ENCODE assay signal across 9 cellular contexts in the genomic region with DNA sequence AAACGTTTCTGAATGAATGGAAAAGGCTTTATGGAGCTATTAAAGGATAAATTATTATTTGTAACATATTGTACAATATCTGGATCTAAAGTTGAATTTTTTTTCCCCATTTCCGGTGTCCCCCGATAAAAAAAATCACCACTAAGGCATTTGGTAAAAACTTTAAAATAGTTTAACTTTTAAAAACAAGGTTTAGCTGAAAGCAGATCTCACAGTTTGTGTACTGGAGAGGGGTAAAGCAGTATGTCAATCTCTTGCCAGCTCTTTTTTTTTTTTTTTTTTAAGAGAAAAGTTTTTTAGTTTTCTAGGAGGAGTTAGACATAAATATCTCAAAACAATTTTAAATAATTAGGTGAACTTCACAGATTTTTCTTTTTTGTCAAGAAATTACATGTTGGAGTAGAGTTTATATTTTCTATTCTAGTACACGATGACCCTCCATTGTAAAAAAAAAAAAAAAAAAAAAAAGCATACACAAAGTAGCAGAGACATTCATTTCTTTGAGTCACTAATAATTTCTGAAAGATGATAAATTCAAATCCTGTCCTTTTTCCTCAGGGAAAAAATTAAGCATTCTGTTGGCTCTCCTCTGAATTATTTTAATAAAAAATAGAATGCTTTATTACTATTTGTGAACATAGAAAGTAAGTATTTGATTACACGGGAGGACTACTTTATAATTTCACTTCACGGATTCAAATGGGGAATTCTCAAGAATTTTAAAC. TPM values are rescaled to one million over a fixed set of nuclear protein-coding genes. Genes with fewer than 3 reads are reported as not detected.
DNase-seq lines count a peak whose midpoint lies in the region; ATAC-seq and TF ChIP-seq lines count a peak whose summit lies in the region.
"Had no signal": no experiment of that assay in that cellular context is flagged by ENCODE, and none has a peak within 500 bp of the region (broad histone marks: within the 10 kb centered on the region; RNA-seq: fewer than 3 reads in every experiment).

No MANE protein-coding gene starts in this region.

- H3K27ac Mint-ChIP-seq in activated CD8-positive, alpha-beta T cell treated with anti-CD3 and anti-CD28 coated beads, Interleukin-2, amount 10 ng/mL, durations not matched to agents 7 days and 5 days: peak overlapping the region; percentile 99

- 34 to 38% methylated on average over 6 of the region's 6 CpGs for WGBS in lower leg skin, 2 donors

- no peak for ATAC-seq in activated CD8-positive, alpha-beta T cell treated with anti-CD3 and anti-CD28 coated beads, Interleukin-2, amount 10 ng/mL, durations not matched to agents 7 days and 5 days
- ATAC-seq in GM21367 (IDR thresholded peaks at IDR 0.05; ENCODE audit: unreplicated experiment): no peak

- peaks cover 18% of the 10 kb centered on the region for H3K4me1 Mint-ChIP-seq in activated CD8-positive, alpha-beta T cell treated with anti-CD3 and anti-CD28 coated beads, Interleukin-2, amount 10 ng/mL, durations not matched to agents 7 days and 5 days (ENCODE audit: low read depth)

- H3K27me3 Mint-ChIP-seq in activated CD8-positive, alpha-beta T cell treated with anti-CD3 and anti-CD28 coated beads, Interleukin-2, amount 10 ng/mL, durations not matched to agents 7 days and 5 days (ENCODE audit: low read depth): peaks cover 9% of the 10 kb centered on the region

- DNase-seq in NCI-H1417 (lab: John Stamatoyannopoulos, UW): peak in 2 of 3 experiments; percentile 38 to 71
- DNase-seq in NCI-H1417 treated with DMSO at 0.1 percent for 48 hours (lab: John Stamatoyannopoulos, UW): no peak
- no peak for DNase-seq in activated CD8-positive, alpha-beta T cell treated with anti-CD3 and anti-CD28 coated beads, Interleukin-2, amount 10 ng/mL, durations not matched to agents 7 days and 5 days
- DNase-seq in NCI-H2029 (lab: John Stamatoyannopoulos, UW): no peak
- DNase-seq in lower leg skin (ENCODE audit: low spot score in 2 of 2): no peak
- DNase-seq: stimulated activated CD4-positive, alpha-beta T cell treated with anti-CD3 and anti-CD28 coated beads, Interleukin-1b, Interleukin-23, amount 100 ng/mL, for 48 hours had no signal

- peaks cover 3% of the 10 kb centered on the region for H3K4me1 ChIP-seq in stomach smooth muscle (ENCODE audit: control insufficient read depth, insufficient read depth, low read length)

- H3K36me3 Mint-ChIP-seq in activated CD8-positive, alpha-beta T cell treated with anti-CD3 and anti-CD28 coated beads, Interleukin-2, amount 10 ng/mL, durations not matched to agents 7 days and 5 days (ENCODE audit: low read depth): peaks cover 6% of the 10 kb centered on the region

- peak overlapping the region; percentile 98 for H3K27ac ChIP-seq in stomach smooth muscle (ENCODE audit: low read length)

- no peaks in the 10 kb centered on the region for H3K9me3 Mint-ChIP-seq in activated CD8-positive, alpha-beta T cell treated with anti-CD3 and anti-CD28 coated beads, Interleukin-2, amount 10 ng/mL, durations not matched to agents 7 days and 5 days (ENCODE audit: insufficient read depth)

- intact Hi-C loops in lower leg skin (cut with DNase I; ENCODE audit: low total_unique reads): no loop called here

- peak overlapping the region; percentile 82 for H3K4me3 Mint-ChIP-seq in activated CD8-positive, alpha-beta T cell treated with anti-CD3 and anti-CD28 coated beads, Interleukin-2, amount 10 ng/mL, durations not matched to agents 7 days and 5 days

- no peaks in the 10 kb centered on the region for H3K27me3 ChIP-seq in stomach smooth muscle (ENCODE audit: control insufficient read depth in 1 of 2, insufficient read depth in 2 of 2, low read length in 2 of 2)

- peak overlapping the region; percentile 83 to 92 for H3K9ac ChIP-seq in stomach smooth muscle (ENCODE audit: low read length in 2 of 2)

- no peak for TF ChIP-seq POLR2A in lower leg skin (IDR thresholded peaks at IDR 0.05)

- no peak for TF ChIP-seq CTCF in lower leg skin (IDR thresholded peaks at IDR 0.05)

- no peaks in the 10 kb centered on the region for H3K9me3 ChIP-seq in stomach smooth muscle (ENCODE audit: control insufficient read depth in 2 of 2, low read length in 2 of 2)

- POLR2A ChIA-PET in activated CD8-positive, alpha-beta T cell treated with anti-CD3 and anti-CD28 coated beads, Interleukin-2, amount 10 ng/mL, durations not matched to agents 7 days and 5 days (lab: Charles Lee): interaction anchor here (0.7 to 2.9 kb wide), 2 partner anchors 13 to 299 kb away, joined by 4 to 11 read pairs; no protein-coding TSS in a partner anchor

- H3K4me3 ChIP-seq in iPS-11a (ENCODE audit: low read depth, low read length) (peak overlapping the region; percentile 49), stomach smooth muscle (ENCODE audit: low read length in 2 of 2) (peak overlapping the region; percentile 88 to 89), lower leg skin (ENCODE audit: low read depth, poor library complexity, severe bottlenecking) (no peak overlapping the region)

- CTCF ChIA-PET in activated CD8-positive, alpha-beta T cell treated with anti-CD3 and anti-CD28 coated beads, Interleukin-2, amount 10 ng/mL, durations not matched to agents 7 days and 5 days (lab: Charles Lee): interaction anchor here (0.6 to 0.8 kb wide), 3 partner anchors 20 to 253 kb away, joined by 3 read pairs; no protein-coding TSS in a partner anchor

- H3K36me3 ChIP-seq in stomach smooth muscle (ENCODE audit: control insufficient read depth in 2 of 2, insufficient read depth in 2 of 2, low read length in 2 of 2): no peaks in the 10 kb centered on the region

RNA-seq across cellular contexts. Expression of gene HBP1, which starts 1.9 kb away (rescaled TPM):
- total RNA-seq in activated CD8-positive, alpha-beta T cell treated with anti-CD3 and anti-CD28 coated beads, Interleukin-2, amount 10 ng/mL, durations not matched to agents 7 days and 5 days: 10 to 100 TPM; 17.2 to 17.3 TPM
- total RNA-seq in lower leg skin: 100 to 1,000 TPM; 144 to 232 (median 192) TPM

Comparison
In these comparisons a context has a peak if more than half of its experiments do, and no peak if none do; other contexts are left out.
1. DNase-seq: peak in NCI-H1417 (2 of 3); none in NCI-H1417 treated with DMSO at 0.1 percent for 48 hours (single experiment), activated CD8-positive, alpha-beta T cell treated with anti-CD3 and anti-CD28 coated beads, Interleukin-2, amount 10 ng/mL, durations not matched to agents 7 days and 5 days (single experiment), NCI-H2029 (single experiment) and lower leg skin (0 of 2).
2. RNA of gene HBP1, which starts 1.9 kb away (total RNA-seq): 144 to 232 TPM in lower leg skin; 17.2 to 17.3 TPM in activated CD8-positive, alpha-beta T cell treated with anti-CD3 and anti-CD28 coated beads, Interleukin-2, amount 10 ng/mL, durations not matched to agents 7 days and 5 days; every median in the first group is over 4 times any median in the second.